ENCODE assay signal across 23 cellular contexts in genomic region chr2:74413001-74413698, GRCh38. TPM values are rescaled to one million over a fixed set of nuclear protein-coding genes. Genes with fewer than 3 reads are reported as not detected.
DNase-seq lines count a peak whose midpoint lies in the region; ATAC-seq, FAIRE-seq and TF ChIP-seq lines count a peak whose summit lies in the region.
"Had no signal": no experiment of that assay in that cellular context is flagged by ENCODE, and none has a peak within 500 bp of the region (broad histone marks: within the 10 kb centered on the region; RNA-seq: fewer than 3 reads in every experiment).

No MANE protein-coding gene starts in this region.

- peak overlapping the region; percentile 20 for H3K4me3 Mint-ChIP-seq in activated naive CD8-positive, alpha-beta T cell treated with anti-CD3 and anti-CD28 coated beads, Interleukin-2, amount 10 ng/mL, durations not matched to agents 7 days and 5 days
- no peak overlapping the region for H3K4me3 Mint-ChIP-seq in activated naive CD8-positive, alpha-beta T cell treated with anti-CD3 and anti-CD28 coated beads for 36 hours
- H3K4me3 Mint-ChIP-seq in stimulated activated memory B cell treated with anti-CD40 and anti-IgM and Interleukin-4, amounts not matched to agents 10 μg/mL and 1 μg/mL and 100 μg/mL, for 72 hours = no peak overlapping the region

- H3K4me3 ChIP-seq in K562 = no peak overlapping the region
- no peak overlapping the region for H3K4me3 ChIP-seq in right lobe of liver
- H3K4me3 ChIP-seq: A549, GM23248, upper lobe of left lung had no signal

- no peak overlapping the region for H3K27ac ChIP-seq in K562 (ENCODE audit: extremely low read depth, low read depth, low read length)
- no peak overlapping the region for H3K27ac ChIP-seq in right lobe of liver
- H3K27ac ChIP-seq: A549, GM23248, heart right ventricle, neutrophil, upper lobe of left lung had no signal

- BruUV-seq in K562 (replicated peaks; lab: Mats Ljungman, UMichigan) = no TSS peak

- POLR2A ChIA-PET in activated naive CD8-positive, alpha-beta T cell treated with anti-CD3 and anti-CD28 coated beads, Interleukin-2, amount 10 ng/mL, durations not matched to agents 7 days and 5 days (lab: Charles Lee) = interaction anchor here (0.9 kb wide), 1 partner anchor 8 kb away, joined by 3 read pairs; the partner anchor contains the start of genes C2orf81 and WDR54
- POLR2A ChIA-PET in K562 (lab: Yijun Ruan, JAX) = no interaction called here

- H3K27me3 ChIP-seq in K562 (ENCODE audit: control insufficient read depth in 2 of 2, insufficient read depth in 2 of 2, low read length in 2 of 2) (peaks cover 0 to 18% of the 10 kb centered on the region in 2 experiments; a peak in 4 of 5 replicates), right lobe of liver (peaks cover 0 to 4% of the 10 kb centered on the region in 2 donors)
- H3K27me3 ChIP-seq: upper lobe of left lung had no signal

- TF ChIP-seq POLR2A in K562 (conservative IDR thresholded peaks at IDR 0.05) = no peak
- no peak for TF ChIP-seq POLR2A in right lobe of liver (IDR thresholded peaks at IDR 0.05)

- H3K4me1 ChIP-seq in K562 (replicated peaks in 1 of 2; ENCODE audit: control insufficient read depth in 2 of 2, insufficient read depth in 2 of 2, low read length in 2 of 2) (peaks cover 0 to 26% of the 10 kb centered on the region in 2 experiments; a peak in 3 of 5 replicates), right lobe of liver (peaks cover 0 to 9% (median 0%) of the 10 kb centered on the region in 4 donors)
- H3K4me1 ChIP-seq: A549 had no signal

- no peaks in the 10 kb centered on the region for H3K79me2 ChIP-seq in K562 (ENCODE audit: control insufficient read depth, insufficient read depth, low read length)

- H3K4me2 ChIP-seq in K562 (ENCODE audit: insufficient read depth, low read length) = peak overlapping the region; percentile 21; the same call in 1 of the 2 replicates
- H3K4me2 ChIP-seq: A549 had no signal

- H2AFZ ChIP-seq in K562 (ENCODE audit: low read depth, low read length) = peak overlapping the region; percentile 59; the same call in 1 of the 2 replicates
- H2AFZ ChIP-seq: GM23248 had no signal

- no peaks in the 10 kb centered on the region for H3K36me3 Mint-ChIP-seq in activated naive CD8-positive, alpha-beta T cell treated with anti-CD3 and anti-CD28 coated beads, Interleukin-2, amount 10 ng/mL, durations not matched to agents 7 days and 5 days
- H3K36me3 Mint-ChIP-seq in activated naive CD8-positive, alpha-beta T cell treated with anti-CD3 and anti-CD28 coated beads for 36 hours = no peaks in the 10 kb centered on the region
- no peaks in the 10 kb centered on the region for H3K36me3 Mint-ChIP-seq in stimulated activated memory B cell treated with anti-CD40 and anti-IgM and Interleukin-4, amounts not matched to agents 10 μg/mL and 1 μg/mL and 100 μg/mL, for 72 hours
- H3K36me3 Mint-ChIP-seq: CD14-positive monocyte had no signal

- no peak for DNase-seq in activated naive CD8-positive, alpha-beta T cell treated with anti-CD3 and anti-CD28 coated beads, Interleukin-2, amount 10 ng/mL, durations not matched to agents 7 days and 5 days
- no peak for DNase-seq in activated naive CD8-positive, alpha-beta T cell treated with anti-CD3 and anti-CD28 coated beads for 36 hours
- no peak for DNase-seq in K562 (ENCODE audit: extremely low read depth in 1 of 4, low spot score in 3 of 4)
- DNase-seq in right lobe of liver = peak; percentile 47 to 69 (median 64)
- DNase-seq in NCI-H1417 treated with DMSO at 0.1 percent for 48 hours (lab: John Stamatoyannopoulos, UW) = no peak
- DNase-seq: caudate nucleus; effector CD4-positive, alpha-beta T cell; GM23248; heart right ventricle; NCI-H2029 treated with DMSO at 0.1 percent for 48 hours; SHP77; stimulated activated naive CD8-positive, alpha-beta T cell treated with anti-CD3 and anti-CD28 coated beads, Interleukin-15, Interleukin-2, amounts not matched to agents 100 U/mL and 50 U/mL, for 24 hours; T-helper 2 cell; upper lobe of left lung had no signal

- peaks cover 14% of the 10 kb centered on the region for H3K4me1 Mint-ChIP-seq in activated naive CD8-positive, alpha-beta T cell treated with anti-CD3 and anti-CD28 coated beads, Interleukin-2, amount 10 ng/mL, durations not matched to agents 7 days and 5 days
- H3K4me1 Mint-ChIP-seq in activated naive CD8-positive, alpha-beta T cell treated with anti-CD3 and anti-CD28 coated beads for 36 hours = peaks cover 12% of the 10 kb centered on the region
- peaks cover 36% of the 10 kb centered on the region for H3K4me1 Mint-ChIP-seq in stimulated activated memory B cell treated with anti-CD40 and anti-IgM and Interleukin-4, amounts not matched to agents 10 μg/mL and 1 μg/mL and 100 μg/mL, for 72 hours

- TF ChIP-seq EP300 in K562 (IDR thresholded peaks at IDR 0.05; ENCODE audit: low read length) = no peak

- in situ Hi-C loops in K562 (cut with MboI) = no loop called here

- no peaks in the 10 kb centered on the region for H4K20me1 ChIP-seq in K562 (replicated peaks; ENCODE audit: control insufficient read depth, insufficient read depth, low read length)

- no peaks in the 10 kb centered on the region for H3K9me3 Mint-ChIP-seq in activated naive CD8-positive, alpha-beta T cell treated with anti-CD3 and anti-CD28 coated beads, Interleukin-2, amount 10 ng/mL, durations not matched to agents 7 days and 5 days
- no peaks in the 10 kb centered on the region for H3K9me3 Mint-ChIP-seq in activated naive CD8-positive, alpha-beta T cell treated with anti-CD3 and anti-CD28 coated beads for 36 hours
- no peaks in the 10 kb centered on the region for H3K9me3 Mint-ChIP-seq in stimulated activated memory B cell treated with anti-CD40 and anti-IgM and Interleukin-4, amounts not matched to agents 10 μg/mL and 1 μg/mL and 100 μg/mL, for 72 hours
- H3K9me3 Mint-ChIP-seq: activated T-helper 1 cell treated with anti-CD3 and anti-CD28 coated beads, Interleukin-12 subunit alpha, Interleukin-12 subunit beta, Interleukin-2, Interleukin-4 antibody, amounts not matched to agents 30 ng/mL and 10 ng/mL and 1 ng/mL, durations not matched to agents 14 hours and 24 hours and 36 hours had no signal

- peaks cover 4% of the 10 kb centered on the region for H3K27me3 Mint-ChIP-seq in activated naive CD8-positive, alpha-beta T cell treated with anti-CD3 and anti-CD28 coated beads, Interleukin-2, amount 10 ng/mL, durations not matched to agents 7 days and 5 days
- no peaks in the 10 kb centered on the region for H3K27me3 Mint-ChIP-seq in activated naive CD8-positive, alpha-beta T cell treated with anti-CD3 and anti-CD28 coated beads for 36 hours
- no peaks in the 10 kb centered on the region for H3K27me3 Mint-ChIP-seq in stimulated activated memory B cell treated with anti-CD40 and anti-IgM and Interleukin-4, amounts not matched to agents 10 μg/mL and 1 μg/mL and 100 μg/mL, for 72 hours

- no peak for TF ChIP-seq CTCF in K562 (IDR thresholded peaks at IDR 0.05 in 2 of 3, conservative IDR thresholded peaks at IDR 0.05 in 1 of 3; ENCODE audit: insufficient read depth in 2 of 3, low read depth in 1 of 3, low read length in 3 of 3)
- no peak for TF ChIP-seq CTCF in right lobe of liver (IDR thresholded peaks at IDR 0.05)

- H3K36me3 ChIP-seq in K562 (ENCODE audit: control insufficient read depth, insufficient read depth, low read length) = no peaks in the 10 kb centered on the region
- H3K36me3 ChIP-seq in right lobe of liver = no peaks in the 10 kb centered on the region
- H3K36me3 ChIP-seq: heart right ventricle, neutrophil, upper lobe of left lung had no signal

- H3K27ac Mint-ChIP-seq in activated naive CD8-positive, alpha-beta T cell treated with anti-CD3 and anti-CD28 coated beads, Interleukin-2, amount 10 ng/mL, durations not matched to agents 7 days and 5 days = peak overlapping the region; percentile 23
- no peak overlapping the region for H3K27ac Mint-ChIP-seq in activated naive CD8-positive, alpha-beta T cell treated with anti-CD3 and anti-CD28 coated beads for 36 hours
- H3K27ac Mint-ChIP-seq in stimulated activated memory B cell treated with anti-CD40 and anti-IgM and Interleukin-4, amounts not matched to agents 10 μg/mL and 1 μg/mL and 100 μg/mL, for 72 hours = peak overlapping the region; percentile 11
- H3K27ac Mint-ChIP-seq: activated T-helper 1 cell treated with anti-CD3 and anti-CD28 coated beads, Interleukin-12 subunit alpha, Interleukin-12 subunit beta, Interleukin-2, Interleukin-4 antibody, amounts not matched to agents 30 ng/mL and 10 ng/mL and 1 ng/mL, durations not matched to agents 14 hours and 24 hours and 36 hours had no signal

- no peak for ATAC-seq in activated naive CD8-positive, alpha-beta T cell treated with anti-CD3 and anti-CD28 coated beads, Interleukin-2, amount 10 ng/mL, durations not matched to agents 7 days and 5 days (ENCODE audit: low read depth)
- ATAC-seq in K562 (peak; percentile 18; the same call in 1 of the 3 replicates), right lobe of liver (peak; percentile 49 to 76 (median 62)), GM18858 (IDR thresholded peaks at IDR 0.05; ENCODE audit: unreplicated experiment) (no peak), HG03159 (IDR thresholded peaks at IDR 0.05; ENCODE audit: unreplicated experiment) (no peak)
- no peak for ATAC-seq in stimulated activated memory B cell treated with anti-CD40 and anti-IgM and Interleukin-4, amounts not matched to agents 10 μg/mL and 1 μg/mL and 100 μg/mL, for 72 hours
- ATAC-seq: A549; heart right ventricle; stimulated activated naive CD8-positive, alpha-beta T cell treated with anti-CD3 and anti-CD28 coated beads, Interleukin-15, Interleukin-2, amounts not matched to agents 100 U/mL and 50 U/mL, for 24 hours had no signal

- FAIRE-seq in K562 (lab: Jason Lieb, UNC) = peak; percentile 76
- FAIRE-seq: A549, GM18507, islet of Langerhans had no signal

- intact Hi-C loops in K562 (cut with micrococcal nuclease) = no loop called here
- intact Hi-C loops in right lobe of liver (cut with DNase I) = loop anchor here in 1 of 2 donors (10.0 kb wide), 1 partner anchor 168 kb away; no protein-coding TSS in a partner anchor

- no peaks in the 10 kb centered on the region for H3K9me1 ChIP-seq in K562 (ENCODE audit: control insufficient read depth, insufficient read depth, low read length)

- CTCF ChIA-PET in K562 (lab: Yijun Ruan, JAX; ENCODE audit: low intra/inter-chr PET ratio) = no interaction called here

- H3K9me3 ChIP-seq in K562 (replicated peaks; ENCODE audit: control insufficient read depth, insufficient read depth, low read depth, low read length) (no peaks in the 10 kb centered on the region), right lobe of liver (no peaks in the 10 kb centered on the region)
- H3K9me3 ChIP-seq: A549, heart right ventricle, neutrophil, upper lobe of left lung had no signal

- 20% methylated on average over 8 of the region's 8 CpGs for WGBS in K562 (ENCODE audit: insufficient coverage, low coverage, missing lambda C conversion rate)
- 34% methylated on average over 3 of the region's 8 CpGs for WGBS in right lobe of liver (ENCODE audit: insufficient coverage, low coverage, low lambda C conversion rate, missing lambda C conversion rate)

- peak overlapping the region in 1 of 2 experiments; percentile 60; a peak in 1 of 4 replicates for H3K9ac ChIP-seq in K562 (ENCODE audit: insufficient read depth in 1 of 2, low read depth in 2 of 2, low read length in 2 of 2)
- H3K9ac ChIP-seq: GM23248 had no signal

- no peak for TF ChIP-seq RAD21 in K562 (CRISPR knock-in tag; conservative IDR thresholded peaks at IDR 0.05 in 1 of 2, IDR thresholded peaks at IDR 0.05 in 1 of 2)

RNA-seq across cellular contexts. Expression of gene C2orf81, which starts 8.3 kb away (rescaled TPM):
- 1 to 10 TPM; 3.7 to 5.8 TPM for total RNA-seq in activated naive CD8-positive, alpha-beta T cell treated with anti-CD3 and anti-CD28 coated beads, Interleukin-2, amount 10 ng/mL, durations not matched to agents 7 days and 5 days
- total RNA-seq in activated naive CD8-positive, alpha-beta T cell treated with anti-CD3 and anti-CD28 coated beads for 36 hours = 1 to 10 TPM; 5.1 to 6.2 TPM
- 0.32 TPM in 1 of 2 replicates, not detected in the other for total RNA-seq in K562 (2011; cell fraction: chromatin; rRNA removed; ENCODE audit: low replicate concordance)
- total RNA-seq in K562 (2011; cell fraction: nucleolus; rRNA removed) = 0.33 TPM in 1 of 2 replicates, not detected in the other
- total RNA-seq in K562 (2011; cell fraction: nucleoplasm; rRNA removed) = not detected in 2 replicates
- total RNA-seq in K562 (2014; rRNA removed) (0.04 TPM in 1 of 2 replicates, not detected in the other), K562 (2014; rRNA removed; fragmentation: Illumina TruSeq; extraction: Trizol) (not detected in 2 replicates), K562 (2015; rRNA removed; fragmentation: Illumina TruSeq; extraction: Trizol) (not detected in 2 replicates), K562 (2021) (0.22 TPM in 1 of 2 replicates, not detected in the other), right lobe of liver (under 1 TPM in 5 of 6 experiments, not detected in 1; 0.18 to 0.56 (median 0.31) TPM)
- polyA plus RNA-seq in K562 (2011; rRNA removed) (0.07 TPM in 1 of 2 replicates, not detected in the other), K562 (2014; fragmentation: Illumina TruSeq; extraction: Trizol) (0.06 TPM in 1 of 2 replicates, not detected in the other), K562 (2014; fragmentation: Nextera tagmentation; extraction: Ambion mirVana) (not detected), K562 (2014; rRNA removed) (not detected in 2 replicates)
- polyA plus RNA-seq in K562 (2011; cell fraction: cytosol; rRNA removed) = 0.03 and 0.24 TPM in 2 replicates
- polyA plus RNA-seq in K562 (2011; cell fraction: nucleus; rRNA removed) = 0.15 and 0.26 TPM in 2 replicates
- polyA plus RNA-seq in K562 (2012) = 0.14 and 0.47 TPM in 2 replicates
- not detected in 2 replicates for polyA minus RNA-seq in K562 (2011; rRNA and poly(A)+ RNA removed)
- polyA minus RNA-seq in K562 (2011; cell fraction: cytosol; rRNA and poly(A)+ RNA removed) = not detected in 2 replicates
- 0.27 TPM in 1 of 2 replicates, not detected in the other for polyA minus RNA-seq in K562 (2011; cell fraction: nucleus; rRNA and poly(A)+ RNA removed)

RNA-seq across cellular contexts. Expression of gene WDR54, which starts 8.4 kb away (rescaled TPM):
- total RNA-seq in activated naive CD8-positive, alpha-beta T cell treated with anti-CD3 and anti-CD28 coated beads, Interleukin-2, amount 10 ng/mL, durations not matched to agents 7 days and 5 days = 10 to 100 TPM; 88.9 to 94.4 TPM
- total RNA-seq in activated naive CD8-positive, alpha-beta T cell treated with anti-CD3 and anti-CD28 coated beads for 36 hours = 10 to 100 TPM; 88.6 to 90.2 TPM
- 7.3 and 16.7 TPM in 2 replicates for total RNA-seq in K562 (2011; cell fraction: chromatin; rRNA removed; ENCODE audit: low replicate concordance)
- total RNA-seq in K562 (2011; cell fraction: nucleolus; rRNA removed) = 13.2 and 18.3 TPM in 2 replicates
- 12.5 and 14.7 TPM in 2 replicates for total RNA-seq in K562 (2011; cell fraction: nucleoplasm; rRNA removed)
- total RNA-seq in K562 (2014; rRNA removed) = 6.2 and 8.7 TPM in 2 replicates
- total RNA-seq in K562 (2014; rRNA removed; fragmentation: Illumina TruSeq; extraction: Trizol) = 4.1 and 5.4 TPM in 2 replicates
- 4.9 and 5.2 TPM in 2 replicates for total RNA-seq in K562 (2015; rRNA removed; fragmentation: Illumina TruSeq; extraction: Trizol)
- 8.3 and 9.4 TPM in 2 replicates for total RNA-seq in K562 (2021)
- polyA plus RNA-seq in K562 (2011; rRNA removed) = 15.2 and 16.6 TPM in 2 replicates
- 25.8 and 38.2 TPM in 2 replicates for polyA plus RNA-seq in K562 (2011; cell fraction: cytosol; rRNA removed)
- polyA plus RNA-seq in K562 (2011; cell fraction: nucleus; rRNA removed) = 21.3 and 28.0 TPM in 2 replicates
- polyA plus RNA-seq in K562 (2012) = 19.0 and 19.9 TPM in 2 replicates
- polyA plus RNA-seq in K562 (2014; fragmentation: Illumina TruSeq; extraction: Trizol) = 6.3 and 6.4 TPM in 2 replicates
- 1 to 10 TPM; 9.3 to 9.6 TPM for polyA plus RNA-seq in K562 (2014; fragmentation: Nextera tagmentation; extraction: Ambion mirVana)
- 7.4 and 11.0 TPM in 2 replicates for polyA plus RNA-seq in K562 (2014; rRNA removed)
- polyA minus RNA-seq in K562 (2011; rRNA and poly(A)+ RNA removed) = 9.9 and 12.0 TPM in 2 replicates
- polyA minus RNA-seq in K562 (2011; cell fraction: cytosol; rRNA and poly(A)+ RNA removed) = 10.9 and 13.3 TPM in 2 replicates
- polyA minus RNA-seq in K562 (2011; cell fraction: nucleus; rRNA and poly(A)+ RNA removed) = 6.1 and 8.8 TPM in 2 replicates
- 1 to 10 TPM; 1.6 to 5.3 (median 2.2) TPM for total RNA-seq in right lobe of liver

RNA-seq across cellular contexts. Expression of gene RTKN, which starts 28.6 kb away (rescaled TPM):
- 1 to 10 TPM in 1 of 2 experiments, under 1 TPM in 1; 0.80 to 1.8 TPM for total RNA-seq in activated naive CD8-positive, alpha-beta T cell treated with anti-CD3 and anti-CD28 coated beads, Interleukin-2, amount 10 ng/mL, durations not matched to agents 7 days and 5 days
- total RNA-seq in activated naive CD8-positive, alpha-beta T cell treated with anti-CD3 and anti-CD28 coated beads for 36 hours = 1 to 10 TPM; 1.6 to 1.8 TPM
- total RNA-seq in K562 (2011; cell fraction: chromatin; rRNA removed; ENCODE audit: low replicate concordance) = 18.5 and 26.2 TPM in 2 replicates
- total RNA-seq in K562 (2011; cell fraction: nucleolus; rRNA removed) = 17.4 and 18.7 TPM in 2 replicates
- 15.6 and 20.5 TPM in 2 replicates for total RNA-seq in K562 (2011; cell fraction: nucleoplasm; rRNA removed)
- total RNA-seq in K562 (2014; rRNA removed) = 6.1 and 6.7 TPM in 2 replicates
- 1.9 and 2.6 TPM in 2 replicates for total RNA-seq in K562 (2014; rRNA removed; fragmentation: Illumina TruSeq; extraction: Trizol)
- 2.1 and 3.6 TPM in 2 replicates for total RNA-seq in K562 (2015; rRNA removed; fragmentation: Illumina TruSeq; extraction: Trizol)
- total RNA-seq in K562 (2021) = 6.8 and 6.9 TPM in 2 replicates
- 2.7 and 3.6 TPM in 2 replicates for polyA plus RNA-seq in K562 (2011; rRNA removed)
- 2.7 and 4.9 TPM in 2 replicates for polyA plus RNA-seq in K562 (2011; cell fraction: cytosol; rRNA removed)
- 21.0 and 31.3 TPM in 2 replicates for polyA plus RNA-seq in K562 (2011; cell fraction: nucleus; rRNA removed)
- 4.8 and 6.7 TPM in 2 replicates for polyA plus RNA-seq in K562 (2012)
- 3.7 and 5.0 TPM in 2 replicates for polyA plus RNA-seq in K562 (2014; fragmentation: Illumina TruSeq; extraction: Trizol)
- under 1 TPM; 0.14 to 0.22 TPM for polyA plus RNA-seq in K562 (2014; fragmentation: Nextera tagmentation; extraction: Ambion mirVana)
- 3.7 and 4.9 TPM in 2 replicates for polyA plus RNA-seq in K562 (2014; rRNA removed)
- 2.1 and 2.5 TPM in 2 replicates for polyA minus RNA-seq in K562 (2011; rRNA and poly(A)+ RNA removed)
- 2.4 and 2.9 TPM in 2 replicates for polyA minus RNA-seq in K562 (2011; cell fraction: cytosol; rRNA and poly(A)+ RNA removed)
- 8.8 and 11.4 TPM in 2 replicates for polyA minus RNA-seq in K562 (2011; cell fraction: nucleus; rRNA and poly(A)+ RNA removed)
- total RNA-seq in right lobe of liver = 100 to 1,000 TPM in 2 of 6 experiments, 10 to 100 TPM in 4; 61.5 to 103 (median 83.0) TPM
- polyA plus RNA-seq: CD14-positive monocyte had no signal

RNA-seq across cellular contexts. Expression of gene DCTN1, which starts 33.0 kb away (rescaled TPM):
- total RNA-seq in activated naive CD8-positive, alpha-beta T cell treated with anti-CD3 and anti-CD28 coated beads, Interleukin-2, amount 10 ng/mL, durations not matched to agents 7 days and 5 days = 100 to 1,000 TPM; 111 to 113 TPM
- 10 to 100 TPM; 93.6 to 94.1 TPM for total RNA-seq in activated naive CD8-positive, alpha-beta T cell treated with anti-CD3 and anti-CD28 coated beads for 36 hours
- 88.3 and 100 TPM in 2 replicates for total RNA-seq in K562 (2011; cell fraction: chromatin; rRNA removed; ENCODE audit: low replicate concordance)
- 42.1 and 52.2 TPM in 2 replicates for total RNA-seq in K562 (2011; cell fraction: nucleolus; rRNA removed)
- 63.2 and 85.9 TPM in 2 replicates for total RNA-seq in K562 (2011; cell fraction: nucleoplasm; rRNA removed)
- total RNA-seq in K562 (2014; rRNA removed) (49.7 and 54.8 TPM in 2 replicates), K562 (2014; rRNA removed; fragmentation: Illumina TruSeq; extraction: Trizol) (23.4 and 27.5 TPM in 2 replicates), K562 (2015; rRNA removed; fragmentation: Illumina TruSeq; extraction: Trizol) (52.5 and 53.3 TPM in 2 replicates), K562 (2021) (61.0 and 71.7 TPM in 2 replicates), right lobe of liver (10 to 100 TPM; 33.7 to 47.9 (median 37.3) TPM)
- polyA plus RNA-seq in K562 (2011; rRNA removed) (30.0 and 39.8 TPM in 2 replicates), K562 (2014; fragmentation: Illumina TruSeq; extraction: Trizol) (51.8 and 58.0 TPM in 2 replicates), K562 (2014; fragmentation: Nextera tagmentation; extraction: Ambion mirVana) (10 to 100 TPM; 23.9 to 28.6 TPM), K562 (2014; rRNA removed) (37.2 and 45.0 TPM in 2 replicates)
- polyA plus RNA-seq in K562 (2011; cell fraction: cytosol; rRNA removed) = 33.7 and 78.9 TPM in 2 replicates
- 57.2 and 111 TPM in 2 replicates for polyA plus RNA-seq in K562 (2011; cell fraction: nucleus; rRNA removed)
- 62.1 and 62.5 TPM in 2 replicates for polyA plus RNA-seq in K562 (2012)
- 33.3 and 75.5 TPM in 2 replicates for polyA minus RNA-seq in K562 (2011; rRNA and poly(A)+ RNA removed)
- polyA minus RNA-seq in K562 (2011; cell fraction: cytosol; rRNA and poly(A)+ RNA removed) = 41.6 and 65.3 TPM in 2 replicates
- polyA minus RNA-seq in K562 (2011; cell fraction: nucleus; rRNA and poly(A)+ RNA removed) = 26.1 and 26.7 TPM in 2 replicates

RNA-seq across cellular contexts. Expression of gene INO80B, which starts 41.7 kb away (rescaled TPM):
- 10 to 100 TPM; 46.8 to 51.4 TPM for total RNA-seq in activated naive CD8-positive, alpha-beta T cell treated with anti-CD3 and anti-CD28 coated beads, Interleukin-2, amount 10 ng/mL, durations not matched to agents 7 days and 5 days
- 10 to 100 TPM; 29.0 to 30.9 TPM for total RNA-seq in activated naive CD8-positive, alpha-beta T cell treated with anti-CD3 and anti-CD28 coated beads for 36 hours
- 23.9 and 33.5 TPM in 2 replicates for total RNA-seq in K562 (2011; cell fraction: chromatin; rRNA removed; ENCODE audit: low replicate concordance)
- total RNA-seq in K562 (2011; cell fraction: nucleolus; rRNA removed) = 19.1 and 19.8 TPM in 2 replicates
- total RNA-seq in K562 (2011; cell fraction: nucleoplasm; rRNA removed) = 14.8 and 21.1 TPM in 2 replicates
- 9.0 and 14.3 TPM in 2 replicates for total RNA-seq in K562 (2014; rRNA removed)
- 17.1 and 17.9 TPM in 2 replicates for total RNA-seq in K562 (2014; rRNA removed; fragmentation: Illumina TruSeq; extraction: Trizol)
- total RNA-seq in K562 (2015; rRNA removed; fragmentation: Illumina TruSeq; extraction: Trizol) = 9.9 and 10.6 TPM in 2 replicates
- 18.4 and 22.6 TPM in 2 replicates for total RNA-seq in K562 (2021)
- polyA plus RNA-seq in K562 (2011; rRNA removed) = 5.9 and 8.9 TPM in 2 replicates
- 1.9 and 5.8 TPM in 2 replicates for polyA plus RNA-seq in K562 (2011; cell fraction: cytosol; rRNA removed)
- polyA plus RNA-seq in K562 (2011; cell fraction: nucleus; rRNA removed) = 33.7 and 52.6 TPM in 2 replicates
- polyA plus RNA-seq in K562 (2012) = 11.7 and 21.7 TPM in 2 replicates
- polyA plus RNA-seq in K562 (2014; fragmentation: Illumina TruSeq; extraction: Trizol) = 8.5 and 10.0 TPM in 2 replicates
- polyA plus RNA-seq in K562 (2014; fragmentation: Nextera tagmentation; extraction: Ambion mirVana) = under 1 TPM; 0.41 to 0.66 TPM
- 11.0 and 11.5 TPM in 2 replicates for polyA plus RNA-seq in K562 (2014; rRNA removed)
- 3.9 and 8.4 TPM in 2 replicates for polyA minus RNA-seq in K562 (2011; rRNA and poly(A)+ RNA removed)
- 0.95 TPM in 1 of 2 replicates, not detected in the other for polyA minus RNA-seq in K562 (2011; cell fraction: cytosol; rRNA and poly(A)+ RNA removed)
- 11.1 and 15.1 TPM in 2 replicates for polyA minus RNA-seq in K562 (2011; cell fraction: nucleus; rRNA and poly(A)+ RNA removed)
- total RNA-seq in right lobe of liver = 10 to 100 TPM in 5 of 6 experiments, 1 to 10 TPM in 1; 3.4 to 20.3 (median 18.8) TPM

Comparison
In these comparisons a context has a peak if more than half of its experiments do, and no peak if none do; other contexts are left out.
1. ATAC-seq: peak in K562 (single experiment) and right lobe of liver (4 of 4); none in activated naive CD8-positive, alpha-beta T cell treated with anti-CD3 and anti-CD28 coated beads, Interleukin-2, amount 10 ng/mL, durations not matched to agents 7 days and 5 days (single experiment), stimulated activated memory B cell treated with anti-CD40 and anti-IgM and Interleukin-4, amounts not matched to agents 10 μg/mL and 1 μg/mL and 100 μg/mL, for 72 hours (single experiment), GM18858 (single experiment) and HG03159 (single experiment).
2. DNase-seq: peak in right lobe of liver (3 of 3); none in activated naive CD8-positive, alpha-beta T cell treated with anti-CD3 and anti-CD28 coated beads, Interleukin-2, amount 10 ng/mL, durations not matched to agents 7 days and 5 days (single experiment), activated naive CD8-positive, alpha-beta T cell treated with anti-CD3 and anti-CD28 coated beads for 36 hours (single experiment), K562 (0 of 4) and NCI-H1417 treated with DMSO at 0.1 percent for 48 hours (single experiment).
3. RNA of gene WDR54, which starts 8.4 kb away (total RNA-seq): 88.9 to 94.4 TPM in activated naive CD8-positive, alpha-beta T cell treated with anti-CD3 and anti-CD28 coated beads, Interleukin-2, amount 10 ng/mL, durations not matched to agents 7 days and 5 days and 88.6 to 90.2 TPM in activated naive CD8-positive, alpha-beta T cell treated with anti-CD3 and anti-CD28 coated beads for 36 hours; 4.1 to 18.3 TPM in K562 and 1.6 to 5.3 TPM in right lobe of liver; every median in the first group is over 4 times any median in the second.